ENCODE assay signal across 8 cellular contexts in the genomic region with DNA sequence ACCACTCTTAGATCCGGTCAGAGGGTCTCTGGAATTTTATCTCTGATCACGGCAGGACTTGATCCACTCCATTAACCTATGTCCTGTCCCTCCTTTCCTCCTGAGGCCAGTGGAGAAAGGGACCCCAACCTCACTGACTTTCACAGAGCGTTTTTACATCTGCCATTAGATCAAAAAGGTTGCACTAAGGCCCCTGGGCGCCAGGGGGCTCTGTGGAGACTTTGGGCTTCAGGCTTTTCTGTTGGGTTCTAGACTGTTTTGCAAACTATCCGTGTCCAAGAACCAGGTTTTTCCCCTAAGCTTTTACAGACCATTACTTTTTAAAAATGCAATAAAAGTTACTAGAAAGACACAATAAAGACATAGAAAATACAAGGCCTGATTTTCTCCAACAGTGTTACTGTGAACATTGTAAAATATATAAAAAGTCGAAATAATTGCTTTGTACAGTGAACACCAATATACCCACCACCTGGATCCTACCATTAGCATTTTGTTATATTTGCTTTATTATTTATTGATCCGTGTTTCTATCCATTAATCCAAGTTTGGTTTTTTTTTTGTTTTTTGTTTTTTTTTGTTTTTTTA.
DNase-seq lines count a peak whose midpoint lies in the region; ATAC-seq, FAIRE-seq and TF ChIP-seq lines count a peak whose summit lies in the region.

No MANE protein-coding gene starts in this region.

- no peak overlapping the region for H3K4me3 Mint-ChIP-seq in activated naive CD4-positive, alpha-beta T cell treated with anti-CD3 and anti-CD28 coated beads, Interleukin-2, amount 10 ng/mL, durations not matched to agents 7 days and 5 days

- no peaks in the 10 kb centered on the region for H3K36me3 ChIP-seq in RWPE2 (ENCODE audit: low read depth)

- ATAC-seq in RWPE2 (ENCODE audit: low read depth) (peak; percentile 64; the same call in 2 of the 3 replicates), right cardiac atrium (peak in 1 of 2 donors; percentile 73), HG03135 (IDR thresholded peaks at IDR 0.05; ENCODE audit: unreplicated experiment) (no peak)

- FAIRE-seq in HTR-8/SVneo (lab: Jason Lieb, UNC), result no peak

- TF ChIP-seq POLR2A in lower leg skin (IDR thresholded peaks at IDR 0.05), result no peak

- peaks cover 46% of the 10 kb centered on the region for H3K27me3 Mint-ChIP-seq in activated naive CD4-positive, alpha-beta T cell treated with anti-CD3 and anti-CD28 coated beads, Interleukin-2, amount 10 ng/mL, durations not matched to agents 7 days and 5 days

- intact Hi-C loops in right cardiac atrium (cut with DNase I) (loop anchor here in 2 of 4 donors (5.0 kb wide), 1 partner anchor 201 kb away; a partner anchor contains a TSS), lower leg skin (cut with DNase I; ENCODE audit: low total_unique reads) (loop anchor here (5.0 kb wide), 1 partner anchor 201 kb away; a partner anchor contains a TSS)

- H3K4me1 ChIP-seq in RWPE2 (ENCODE audit: insufficient read depth, poor library complexity, severe bottlenecking) (no peaks in the 10 kb centered on the region), right cardiac atrium (ENCODE audit: control insufficient read depth, insufficient read depth, low read length) (no peaks in the 10 kb centered on the region)

- no peak overlapping the region for H3K27ac ChIP-seq in RWPE2 (ENCODE audit: poor library complexity, severe bottlenecking)
- no peak overlapping the region for H3K27ac ChIP-seq in right cardiac atrium (ENCODE audit: low read length)

- H3K4me3 ChIP-seq in RWPE2 (ENCODE audit: severe bottlenecking) (no peak overlapping the region), right cardiac atrium (ENCODE audit: low read length) (no peak overlapping the region), lower leg skin (ENCODE audit: low read depth, poor library complexity, severe bottlenecking) (no peak overlapping the region)

- H3K36me3 Mint-ChIP-seq in activated naive CD4-positive, alpha-beta T cell treated with anti-CD3 and anti-CD28 coated beads, Interleukin-2, amount 10 ng/mL, durations not matched to agents 7 days and 5 days, result no peaks in the 10 kb centered on the region

- H3K27me3 ChIP-seq in RWPE2 (ENCODE audit: insufficient read depth, poor library complexity, severe bottlenecking) (no peaks in the 10 kb centered on the region), right cardiac atrium (ENCODE audit: control insufficient read depth, insufficient read depth) (no peaks in the 10 kb centered on the region)

- H3K9me3 Mint-ChIP-seq in activated naive CD4-positive, alpha-beta T cell treated with anti-CD3 and anti-CD28 coated beads, Interleukin-2, amount 10 ng/mL, durations not matched to agents 7 days and 5 days, result no peaks in the 10 kb centered on the region

- TF ChIP-seq CTCF in RWPE2 (IDR thresholded peaks at IDR 0.05; ENCODE audit: poor library complexity, severe bottlenecking), result peak; percentile 98
- TF ChIP-seq CTCF in lower leg skin (IDR thresholded peaks at IDR 0.05), result no peak

- H3K9me3 ChIP-seq in RWPE2 (ENCODE audit: severe bottlenecking) (no peaks in the 10 kb centered on the region), right cardiac atrium (ENCODE audit: control insufficient read depth, low read length) (no peaks in the 10 kb centered on the region)

- WGBS in right cardiac atrium, result 51% methylated on average over 7 of the region's 7 CpGs
- WGBS in lower leg skin, 2 donors, result 52% methylated on average over 7 of the region's 7 CpGs

- no peak overlapping the region for H3K27ac Mint-ChIP-seq in activated naive CD4-positive, alpha-beta T cell treated with anti-CD3 and anti-CD28 coated beads, Interleukin-2, amount 10 ng/mL, durations not matched to agents 7 days and 5 days

- DNase-seq in ELF-1 (ENCODE audit: low read depth, low spot score) (peak; percentile 82), HTR-8/SVneo (ENCODE audit: insufficient read length, low spot score) (peak; percentile 25), RWPE2 (ENCODE audit: low spot score) (no peak), right cardiac atrium (peak; percentile 42 to 89 (median 77)), lower leg skin (ENCODE audit: low spot score in 2 of 2) (no peak)
- peak; percentile 72 for DNase-seq in activated naive CD4-positive, alpha-beta T cell treated with anti-CD3 and anti-CD28 coated beads, Interleukin-2, amount 10 ng/mL, durations not matched to agents 7 days and 5 days
- peak; percentile 35 to 57 (median 36) for DNase-seq in stimulated activated CD4-positive, alpha-beta T cell treated with anti-CD3 and anti-CD28 coated beads, Interleukin-12 subunit alpha, Interleukin-12 subunit beta, amount 100 ng/mL, for 48 hours (ENCODE audit: low read depth in 2 of 3, low spot score in 1 of 3)

- CTCF ChIA-PET in activated naive CD4-positive, alpha-beta T cell treated with anti-CD3 and anti-CD28 coated beads, Interleukin-2, amount 10 ng/mL, durations not matched to agents 7 days and 5 days (lab: Charles Lee), result interaction anchor here (0.6 to 13.6 kb wide), 13 partner anchors 16 to 336 kb away, joined by 3 to 303 read pairs (median 4); no protein-coding TSS in a partner anchor

- peaks cover 10% of the 10 kb centered on the region for H3K4me1 Mint-ChIP-seq in activated naive CD4-positive, alpha-beta T cell treated with anti-CD3 and anti-CD28 coated beads, Interleukin-2, amount 10 ng/mL, durations not matched to agents 7 days and 5 days

Comparison
In these comparisons a context has a peak if more than half of its experiments do, and no peak if none do; other contexts are left out.
1. DNase-seq: peak in ELF-1 (single experiment), HTR-8/SVneo (single experiment), activated naive CD4-positive, alpha-beta T cell treated with anti-CD3 and anti-CD28 coated beads, Interleukin-2, amount 10 ng/mL, durations not matched to agents 7 days and 5 days (single experiment), right cardiac atrium (3 of 3) and stimulated activated CD4-positive, alpha-beta T cell treated with anti-CD3 and anti-CD28 coated beads, Interleukin-12 subunit alpha, Interleukin-12 subunit beta, amount 100 ng/mL, for 48 hours (3 of 3); none in RWPE2 (single experiment) and lower leg skin (0 of 2).